ENCODE assay signal across 1 cellular context in genomic region chr19:35746556-35746955, GRCh38.
TF ChIP-seq lines count a peak whose summit lies in the region.

No MANE protein-coding gene starts in this region.

TF ChIP-seq in endothelial cell of umbilical vein, 7 proteins besides CTCF, POLR2A, EP300 and RAD21:
- TF ChIP-seq EZH2 (IDR thresholded peaks at IDR 0.05; ENCODE audit: borderline replicate concordance, low read depth, low read length, severe bottlenecking) (no peak), POLR2AphosphoS5 (IDR thresholded peaks at IDR 0.05; ENCODE audit: insufficient read depth, low read depth, low read length) (no peak), FOS (IDR thresholded peaks at IDR 0.05; ENCODE audit: borderline replicate concordance, insufficient read depth, low read length) (no peak), MYC (IDR thresholded peaks at IDR 0.05; ENCODE audit: low read depth, low read length) (no peak), GATA2 (IDR thresholded peaks at IDR 0.05; ENCODE audit: insufficient read depth, insufficient read length, low read depth, low read length) (no peak), MAX (IDR thresholded peaks at IDR 0.05; ENCODE audit: insufficient read depth, insufficient read length) (no peak), JUN (IDR thresholded peaks at IDR 0.05; ENCODE audit: borderline replicate concordance, insufficient read depth, insufficient read length, low read depth) (no peak)
